9 cellular contexts compared by ENCODE assay signal in genomic region chr4:75895744-75896314, GRCh38. TPM values are rescaled to one million over a fixed set of nuclear protein-coding genes. Genes with fewer than 3 reads are reported as not detected.
A peak's percentile ranks its signal among the peaks of the same experiment; 100 is the strongest.
DNase-seq lines count a peak whose midpoint lies in the region; ATAC-seq and TF ChIP-seq lines count a peak whose summit lies in the region.
"Had no signal": no experiment of that assay in that cellular context is flagged by ENCODE, and none has a peak within 500 bp of the region (broad histone marks: within the 10 kb centered on the region; RNA-seq: fewer than 3 reads in every experiment).

No MANE protein-coding gene starts in this region.

- no TSS peak for BruUV-seq in Panc1 (replicated peaks; lab: Mats Ljungman, UMichigan)

- peaks cover 3% of the 10 kb centered on the region for H3K9me3 Mint-ChIP-seq in osteocyte (ENCODE audit: unreplicated experiment)

- H3K4me3 Mint-ChIP-seq in osteocyte (ENCODE audit: unreplicated experiment): no peak overlapping the region

- intact Hi-C loops in Panc1 (cut with micrococcal nuclease; ENCODE audit: unreplicated experiment): no loop called here

- DNase-seq in NCI-H1092 treated with DMSO at 0.1 percent for 48 hours (lab: John Stamatoyannopoulos, UW) (peak; percentile 25), NCI-H1092 (lab: John Stamatoyannopoulos, UW) (no peak), HEK293T (ENCODE audit: extremely low spot score) (peak; percentile 58), Panc1 (ENCODE audit: low read depth, low spot score) (peak; percentile 22), erythroblast (lab: John Stamatoyannopoulos, UW) (peak; percentile 40 to 67), osteocyte (ENCODE audit: extremely low spot score, unreplicated experiment) (no peak)
- DNase-seq in activated effector memory CD4-positive, alpha-beta T cell treated with anti-CD3 and anti-CD28 coated beads, Interleukin-2, amount 50 U/mL, for 16 hours: no peak

- no peak overlapping the region for H3K27ac Mint-ChIP-seq in osteocyte (ENCODE audit: unreplicated experiment)

- peaks cover 18% of the 10 kb centered on the region for H3K27me3 Mint-ChIP-seq in osteocyte (ENCODE audit: unreplicated experiment)

- POLR2A ChIA-PET in HEK293T (lab: Yijun Ruan, JAX) (interaction anchor here (0.7 kb wide), 1 partner anchor 18 kb away, joined by 3 read pairs; no protein-coding TSS in a partner anchor), Panc1 (lab: Charles Lee) (no interaction called here)

- H3K4me3 ChIP-seq in Panc1 (ENCODE audit: low read depth in 2 of 2, low read length in 2 of 2): no peak overlapping the region
- H3K4me3 ChIP-seq: BLaER1 had no signal

- in situ Hi-C loops in Panc1 (cut with HindIII; ENCODE audit: low pct_unique_long_range_greater_than_20kb, low sequenced_read_pairs): no loop called here

- TF ChIP-seq CTCF in Panc1 (IDR thresholded peaks at IDR 0.05) (peak; percentile 79), osteocyte (IDR thresholded peaks at IDR 0.05) (peak; percentile 67)

- no peaks in the 10 kb centered on the region for H3K36me3 ChIP-seq in Panc1 (ENCODE audit: control insufficient read depth, insufficient read depth, low read length)
- H3K36me3 ChIP-seq: BLaER1 had no signal

- ATAC-seq in Panc1: peak; percentile 76
- ATAC-seq in GM18909 (IDR thresholded peaks at IDR 0.05; ENCODE audit: poor library complexity, unreplicated experiment): no peak

- no peaks in the 10 kb centered on the region for H3K4me1 Mint-ChIP-seq in osteocyte (ENCODE audit: unreplicated experiment)

- H3K27ac ChIP-seq in Panc1 (ENCODE audit: low read length): no peak overlapping the region
- H3K27ac ChIP-seq: BLaER1 had no signal

- no peaks in the 10 kb centered on the region for H3K36me3 Mint-ChIP-seq in osteocyte (ENCODE audit: unreplicated experiment)

- H3K9me3 ChIP-seq in Panc1 (ENCODE audit: control insufficient read depth, insufficient read depth, low read depth, low read length): no peaks in the 10 kb centered on the region

- H3K4me1 ChIP-seq in Panc1 (ENCODE audit: control insufficient read depth, insufficient read depth, low read length): no peaks in the 10 kb centered on the region

- no peak for TF ChIP-seq POLR2A in erythroblast (IDR thresholded peaks at IDR 0.05; ENCODE audit: low read length)

- no peaks in the 10 kb centered on the region for H3K27me3 ChIP-seq in Panc1 (ENCODE audit: control insufficient read depth, insufficient read depth, low read length)
- H3K27me3 ChIP-seq: BLaER1 had no signal

- CTCF ChIA-PET in HEK293T (lab: Yijun Ruan, JAX) (interaction anchor here (0.6 to 2.1 kb wide), 11 partner anchors 8 to 593 kb away, joined by 3 to 13 read pairs (median 4); no protein-coding TSS in a partner anchor), Panc1 (lab: Charles Lee) (interaction anchor here (0.5 to 0.7 kb wide), 7 partner anchors 9 to 744 kb away, joined by 3 to 4 read pairs (median 3); no protein-coding TSS in a partner anchor)

TF ChIP-seq in HEK293T, 16 proteins besides CTCF, POLR2A, EP300 and RAD21:
- no peak for TF ChIP-seq SP1 (IDR thresholded peaks at IDR 0.05)
- TF ChIP-seq CTBP1 (IDR thresholded peaks at IDR 0.05; ENCODE audit: borderline replicate concordance): no peak

RNA-seq across cellular contexts. Expression of gene PPEF2, which starts 6.4 kb away (rescaled TPM):
- total RNA-seq in Panc1 (2021; ENCODE audit: unreplicated experiment) (not detected), osteocyte (not detected in 2 replicates)
- not detected for polyA plus RNA-seq in Panc1 (2012; ENCODE audit: insufficient read length)

RNA-seq across cellular contexts. Expression of gene NAAA, which starts 45.0 kb away (rescaled TPM):
- total RNA-seq in Panc1 (2021; ENCODE audit: unreplicated experiment) (11.9 TPM), osteocyte (15.0 and 17.0 TPM in 2 replicates)
- polyA plus RNA-seq in Panc1 (2012; ENCODE audit: insufficient read length): 21.4 TPM

Comparison
In these comparisons a context has a peak if more than half of its experiments do, and no peak if none do; other contexts are left out.
1. DNase-seq: peak in NCI-H1092 treated with DMSO at 0.1 percent for 48 hours (single experiment), HEK293T (single experiment), Panc1 (single experiment) and erythroblast (2 of 2); none in NCI-H1092 (single experiment), osteocyte (single experiment) and activated effector memory CD4-positive, alpha-beta T cell treated with anti-CD3 and anti-CD28 coated beads, Interleukin-2, amount 50 U/mL, for 16 hours (single experiment).